8 cellular contexts compared by ENCODE assay signal in the genomic region with DNA sequence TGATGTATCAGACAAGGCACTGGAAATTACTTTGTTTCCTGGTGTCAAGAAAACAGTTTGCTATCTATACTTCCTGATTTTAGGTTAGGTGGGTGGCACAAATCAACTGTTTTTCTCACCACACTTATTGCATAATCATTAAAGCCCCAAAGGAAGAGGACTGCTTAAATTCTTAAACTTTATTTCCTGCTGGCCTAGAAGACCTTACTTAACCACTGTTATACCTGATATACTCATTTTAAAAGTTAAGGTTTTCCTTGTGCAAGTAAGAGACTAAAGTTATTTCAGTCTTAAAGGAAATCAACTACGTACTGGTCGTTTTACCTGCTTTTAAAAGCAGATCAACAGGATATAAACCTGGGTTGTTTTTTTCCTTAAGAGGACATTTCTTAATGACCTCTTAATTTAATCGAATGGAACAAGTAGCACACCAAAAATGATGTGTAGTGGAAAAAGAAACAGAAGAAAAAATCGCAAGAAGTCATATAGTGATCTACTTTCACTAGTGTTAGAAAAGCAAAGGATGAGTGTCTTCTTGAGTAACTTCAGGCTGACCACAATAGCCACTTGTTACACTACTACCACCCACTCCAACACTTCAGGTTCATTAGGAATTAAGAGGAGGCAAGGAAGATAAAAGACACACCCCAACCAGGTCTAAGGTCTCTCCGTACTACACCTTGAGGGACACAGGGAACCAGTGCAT. TPM values are rescaled to one million over a fixed set of nuclear protein-coding genes. Genes with fewer than 3 reads are reported as not detected.
DNase-seq lines count a peak whose midpoint lies in the region; ATAC-seq and TF ChIP-seq lines count a peak whose summit lies in the region.

No MANE protein-coding gene starts in this region.

- H3K36me3 ChIP-seq in PC-3 (ENCODE audit: low read depth, low read length) (no peaks in the 10 kb centered on the region), upper lobe of right lung (no peaks in the 10 kb centered on the region)

- H3K9ac ChIP-seq in PC-3 (ENCODE audit: low read length), result peak overlapping the region; percentile 93

- peaks cover 60% of the 10 kb centered on the region for H3K79me2 ChIP-seq in PC-3 (ENCODE audit: low read length)

- H3K4me3 ChIP-seq in PC-3 (ENCODE audit: low read length) (peak overlapping the region; percentile 93), choroid plexus epithelial cell (ENCODE audit: low read depth, low read length) (peak overlapping the region; percentile 99), upper lobe of right lung (peak overlapping the region; percentile 92)

- H3K27ac ChIP-seq in PC-3 (ENCODE audit: low read length), result peak overlapping the region; percentile 41
- H3K27ac ChIP-seq in upper lobe of right lung, result peak overlapping the region; percentile 91

- no peak for TF ChIP-seq CTCF in PC-3 (conservative IDR thresholded peaks at IDR 0.05; ENCODE audit: low read depth, low read length)
- no peak for TF ChIP-seq CTCF in choroid plexus epithelial cell (conservative IDR thresholded peaks at IDR 0.05; ENCODE audit: low read depth, low read length)
- no peak for TF ChIP-seq CTCF in upper lobe of right lung (IDR thresholded peaks at IDR 0.05)

- no peaks in the 10 kb centered on the region for H3K27me3 ChIP-seq in PC-3 (ENCODE audit: low read length)
- H3K27me3 ChIP-seq in upper lobe of right lung, result no peaks in the 10 kb centered on the region

- ATAC-seq in PC-3 (peak; percentile 19), upper lobe of right lung (peak; percentile 69)

- H2AFZ ChIP-seq in PC-3 (ENCODE audit: low read length), result peak overlapping the region; percentile 63

- no peaks in the 10 kb centered on the region for H3F3A ChIP-seq in PC-3 (ENCODE audit: low read length, unreplicated experiment)

- DNase-seq in NCI-H748 (lab: John Stamatoyannopoulos, UW; ENCODE audit: unreplicated experiment), result peak; percentile 20
- no peak for DNase-seq in NCI-H748 treated with DMSO at 0.1 percent for 48 hours (lab: John Stamatoyannopoulos, UW)
- peak; percentile 25 for DNase-seq in PC-3
- peak; percentile 35 for DNase-seq in choroid plexus epithelial cell (ENCODE audit: low read depth)
- peak; percentile 33 for DNase-seq in medulla oblongata (ENCODE audit: extremely low spot score)
- no peak for DNase-seq in upper lobe of right lung
- no peak for DNase-seq in DMS 273 treated with DMSO at 0.1 percent for 48 hours (lab: John Stamatoyannopoulos, UW)
- no peak for DNase-seq in NCI-H1694 (lab: John Stamatoyannopoulos, UW)

- peaks cover 19% of the 10 kb centered on the region for H3K4me1 ChIP-seq in PC-3 (ENCODE audit: insufficient read depth, low read length)
- peaks cover 27% of the 10 kb centered on the region for H3K4me1 ChIP-seq in upper lobe of right lung

- no TSS peak for BruUV-seq in PC-3 (replicated peaks; lab: Mats Ljungman, UMichigan)

- peaks cover 51% of the 10 kb centered on the region for H4K20me1 ChIP-seq in PC-3 (ENCODE audit: low read length)

- intact Hi-C loops in PC-3 (cut with micrococcal nuclease), result loop anchor here (5.0 kb wide), 1 partner anchor 116 kb away; a partner anchor contains a TSS
- intact Hi-C loops in upper lobe of right lung (cut with DNase I), result no loop called here

- no peaks in the 10 kb centered on the region for H3K9me3 ChIP-seq in PC-3 (ENCODE audit: low read length)
- H3K9me3 ChIP-seq in upper lobe of right lung, result no peaks in the 10 kb centered on the region

- POLR2A ChIA-PET in PC-3 (lab: Charles Lee; ENCODE audit: unreplicated experiment), result no interaction called here

- H3K9me2 ChIP-seq in PC-3 (replicated peaks; ENCODE audit: low read length), result no peaks in the 10 kb centered on the region

- CTCF ChIA-PET in PC-3 (lab: Charles Lee), result interaction anchor here (0.6 to 1.1 kb wide), 4 partner anchors 8 to 218 kb away, joined by 3 to 16 read pairs (median 6); no protein-coding TSS in a partner anchor

- H3K4me2 ChIP-seq in PC-3 (ENCODE audit: low read length), result peak overlapping the region; percentile 89

RNA-seq across cellular contexts. Expression of a gene that starts 1.0 kb away (rescaled TPM):
- total RNA-seq in PC-3 (2014; rRNA removed), result 125 and 131 TPM in 2 replicates
- 84.6 TPM for total RNA-seq in upper lobe of right lung

Comparison
In these comparisons a context has a peak if more than half of its experiments do, and no peak if none do; other contexts are left out.
1. DNase-seq: peak in NCI-H748 (single experiment), PC-3 (single experiment), choroid plexus epithelial cell (single experiment) and medulla oblongata (single experiment); none in NCI-H748 treated with DMSO at 0.1 percent for 48 hours (single experiment), upper lobe of right lung (single experiment), DMS 273 treated with DMSO at 0.1 percent for 48 hours (single experiment) and NCI-H1694 (single experiment).
2. Peak in every context shown above with its lines, with median percentiles within 50 percentile points of each other: H3K4me3 ChIP-seq.